1 cellular context compared by ENCODE assay signal in genomic region chr12:105352940-105353635, GRCh38.
TF ChIP-seq lines count a peak whose summit lies in the region.

No MANE protein-coding gene starts in this region.

TF ChIP-seq in HEK293, 187 proteins besides CTCF, POLR2A, EP300 and RAD21 (continued from another document):
- TF ChIP-seq ZNF513 (tag by site-specific recombination; IDR thresholded peaks at IDR 0.05) = no peak
- no peak for TF ChIP-seq IKZF3 (tag by site-specific recombination; IDR thresholded peaks at IDR 0.05)
- no peak for TF ChIP-seq ZSCAN4 (tag by site-specific recombination; IDR thresholded peaks at IDR 0.05)
TF ChIP-seq in HEK293: peak in this region for 3.
